33 cellular contexts compared by ENCODE assay signal in the genomic region with DNA sequence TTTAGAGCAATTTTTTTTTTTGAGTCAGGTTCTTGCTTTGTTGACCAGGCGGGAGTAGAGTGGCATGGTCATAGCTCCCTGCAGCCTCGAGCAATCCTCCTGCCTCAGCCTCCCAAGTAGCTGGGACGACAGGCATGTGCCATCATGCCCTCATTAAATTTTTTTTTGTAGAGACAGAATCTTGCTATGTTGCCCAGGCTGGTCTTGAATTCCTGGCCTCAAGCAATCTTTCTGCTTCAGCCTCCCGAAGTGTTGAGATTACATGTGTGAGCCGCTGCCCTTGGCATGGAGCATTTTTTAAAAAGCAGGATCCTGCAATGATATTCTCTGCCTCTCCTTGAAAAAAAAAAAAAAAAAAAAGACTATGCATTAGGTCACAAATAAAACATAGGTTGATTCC. TPM values are rescaled to one million over a fixed set of nuclear protein-coding genes. Genes with fewer than 3 reads are reported as not detected.
"Had no signal": no experiment of that assay in that cellular context is flagged by ENCODE, and none has a peak within 500 bp of the region (broad histone marks: within the 10 kb centered on the region; RNA-seq: fewer than 3 reads in every experiment).

No MANE protein-coding gene starts in this region.

- H3K4me3 ChIP-seq: adrenal gland, ascending aorta, body of pancreas, breast epithelium, cardiac muscle cell had no signal

- ATAC-seq: activated naive CD4-positive, alpha-beta T cell treated with anti-CD3 and anti-CD28 coated beads, Interleukin-2, amount 50 U/mL, for 72 hours; activated naive CD8-positive, alpha-beta T cell treated with anti-CD3 and anti-CD28 coated beads, Interleukin-2, amount 50 U/mL, for 24 hours; activated T-cell treated with anti-CD3 and anti-CD28 coated beads, Interleukin-2, amount 50 U/mL, for 4 hours; activated T-cell treated with anti-CD3 and anti-CD28 coated beads, Interleukin-2, amount 50 U/mL, for 72 hours; activated T-helper 17 cell treated with anti-CD3 and anti-CD28 coated beads, Interleukin-2, amount 50 U/mL, for 72 hours; body of pancreas had no signal

- H3K27ac ChIP-seq: adrenal gland, ascending aorta, body of pancreas, brain microvascular endothelial cell, breast epithelium, cardiac muscle cell had no signal

- DNase-seq: activated effector memory CD4-positive, alpha-beta T cell treated with anti-CD3 and anti-CD28 coated beads, Interleukin-2, amount 50 U/mL, for 16 hours; activated effector memory CD4-positive, alpha-beta T cell treated with Interleukin-2 at 50 U/mL for 16 hours; activated gamma-delta T cell; activated gamma-delta T cell treated with Interleukin-2 at 50 U/mL for 16 hours; activated naive CD4-positive, alpha-beta T cell; activated naive CD4-positive, alpha-beta T cell treated with anti-CD3 and anti-CD28 coated beads for 36 hours; activated naive CD4-positive, alpha-beta T cell treated with anti-CD3 and anti-CD28 coated beads, Interleukin-2, amount 10 ng/mL, durations not matched to agents 7 days and 5 days; activated naive CD4-positive, alpha-beta T cell treated with anti-CD3 and anti-CD28 coated beads, Interleukin-2, amount 50 U/mL, for 16 hours; activated naive CD4-positive, alpha-beta T cell treated with Interleukin-2 at 50 U/mL for 16 hours; activated naive CD8-positive, alpha-beta T cell treated with anti-CD3 and anti-CD28 coated beads for 36 hours; activated naive CD8-positive, alpha-beta T cell treated with anti-CD3 and anti-CD28 coated beads, Interleukin-2, amount 10 ng/mL, durations not matched to agents 7 days and 5 days; activated naive CD8-positive, alpha-beta T cell treated with anti-CD3 and anti-CD28 coated beads, Interleukin-2, amount 50 U/mL, for 24 hours; activated T-cell treated with anti-CD3 and anti-CD28 coated beads, Interleukin-2, amount 50 U/mL, for 1 hour; activated T-cell treated with anti-CD3 and anti-CD28 coated beads, Interleukin-2, amount 50 U/mL, for 24 hours; activated T-cell treated with anti-CD3 and anti-CD28 coated beads, Interleukin-2, amount 50 U/mL, for 4 hours; activated T-cell treated with anti-CD3 and anti-CD28 coated beads, Interleukin-2, amount 50 U/mL, for 48 hours; activated T-cell treated with anti-CD3 and anti-CD28 coated beads, Interleukin-2, amount 50 U/mL, for 72 hours; adrenal gland; amniotic stem cell; amygdala; anterior cingulate cortex; aorta; body of pancreas; brain microvascular endothelial cell; caudate nucleus; central memory CD4-positive, alpha-beta T cell; cerebellar nuclear complex had no signal

- H3K36me3 ChIP-seq: adrenal gland, ascending aorta, brain microvascular endothelial cell, breast epithelium, cardiac muscle cell had no signal

- H3K4me1 ChIP-seq: adrenal gland, ascending aorta, body of pancreas, breast epithelium had no signal

- H3K9me3 ChIP-seq: adrenal gland, ascending aorta had no signal

RNA-seq across cellular contexts. Expression of a gene that starts 5.9 kb away (rescaled TPM):
- polyA plus RNA-seq: adipose tissue, adrenal gland, aorta, cardiac muscle cell had no signal

RNA-seq across cellular contexts. Expression of a gene that starts 14.1 kb away (rescaled TPM):
- polyA plus RNA-seq: adipose tissue, adrenal gland, aorta had no signal

RNA-seq across cellular contexts. Expression of a gene that starts 47.5 kb away (rescaled TPM):
- polyA plus RNA-seq: cardiac muscle cell had no signal
